ENCODE assay signal across 24 cellular contexts in the genomic region with DNA sequence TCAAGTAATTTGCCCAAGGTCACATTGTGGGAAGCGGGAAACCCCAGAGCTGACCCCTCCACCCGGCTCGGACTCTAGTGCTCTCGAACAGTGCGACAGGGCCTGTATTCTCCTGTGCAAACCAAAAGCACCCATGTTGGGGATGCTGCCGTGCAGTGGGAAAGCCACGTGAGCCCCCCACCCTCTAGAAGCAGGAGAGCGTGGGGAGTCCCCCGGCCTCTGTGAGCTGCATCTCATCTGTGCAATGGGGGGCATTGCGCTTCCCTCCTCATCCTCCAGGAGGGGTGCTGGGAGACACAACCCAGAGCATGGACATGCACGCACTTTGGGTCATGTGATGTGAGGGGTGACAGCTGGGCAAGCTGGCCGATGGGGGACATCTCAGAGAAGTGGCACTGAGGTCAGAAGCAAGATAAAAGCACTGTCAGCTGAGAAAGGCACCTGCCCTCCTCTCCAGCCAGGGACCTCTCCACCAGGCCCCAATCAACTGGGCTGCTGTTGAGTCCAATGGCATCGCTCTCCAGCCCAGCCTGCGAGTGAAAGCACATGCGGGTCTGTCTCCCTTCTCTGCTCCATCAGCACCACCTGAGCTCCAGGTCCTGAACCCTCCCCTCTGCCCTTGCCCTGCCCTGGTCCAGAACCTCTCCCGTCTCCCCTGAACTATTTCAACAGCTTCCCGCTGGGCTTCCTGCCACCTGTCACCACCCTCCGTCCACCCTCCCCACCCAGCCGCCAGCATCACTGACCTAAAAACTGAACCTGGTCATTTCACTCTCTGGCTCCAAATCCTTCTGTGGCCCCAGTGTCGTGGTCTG.
DNase-seq lines count a peak whose midpoint lies in the region; ATAC-seq, FAIRE-seq and TF ChIP-seq lines count a peak whose summit lies in the region.
"Had no signal": no experiment of that assay in that cellular context is flagged by ENCODE, and none has a peak within 500 bp of the region (broad histone marks: within the 10 kb centered on the region; RNA-seq: fewer than 3 reads in every experiment).

No MANE protein-coding gene starts in this region.

- H2AFZ ChIP-seq in K562 (ENCODE audit: low read depth, low read length) = no peak overlapping the region

- no peak overlapping the region for H3K4me3 ChIP-seq in K562
- H3K4me3 ChIP-seq in kidney (ENCODE audit: low read length in 2 of 2) = no peak overlapping the region
- H3K4me3 ChIP-seq in transverse colon = no peak overlapping the region
- H3K4me3 ChIP-seq: GM12878, lower lobe of right lung, mucosa of descending colon, testis had no signal

- no peaks in the 10 kb centered on the region for H3K79me2 ChIP-seq in K562 (ENCODE audit: control insufficient read depth, insufficient read depth, low read length)

- intact Hi-C loops in K562 (cut with micrococcal nuclease) (no loop called here), kidney (cut with DNase I) (no loop called here), transverse colon (cut with DNase I; ENCODE audit: low total_unique reads) (no loop called here)

- 0 out of 6 replicates have a peak, but pooled peaks of 1 of the 3 experiments have one; percentile 18 for TF ChIP-seq CTCF in K562 (IDR thresholded peaks at IDR 0.05 in 2 of 3, conservative IDR thresholded peaks at IDR 0.05 in 1 of 3; ENCODE audit: insufficient read depth in 2 of 3, low read depth in 1 of 3, low read length in 3 of 3)
- TF ChIP-seq CTCF in kidney (IDR thresholded peaks at IDR 0.05; ENCODE audit: borderline replicate concordance, extremely low read depth, insufficient read depth) = no peak
- no peak for TF ChIP-seq CTCF in transverse colon (IDR thresholded peaks at IDR 0.05)

- no peak for TF ChIP-seq RAD21 in K562 (CRISPR knock-in tag; conservative IDR thresholded peaks at IDR 0.05 in 1 of 2, IDR thresholded peaks at IDR 0.05 in 1 of 2)

- no peaks in the 10 kb centered on the region for H3K36me3 Mint-ChIP-seq in activated T-cell treated with anti-CD3 and anti-CD28 coated beads, Interleukin-2, amount 50 U/mL, for 24 hours (ENCODE audit: low read depth)
- H3K36me3 Mint-ChIP-seq in activated T-cell treated with anti-CD3 and anti-CD28 coated beads, Interleukin-2, amount 50 U/mL, for 4 hours (ENCODE audit: insufficient read depth) = no peaks in the 10 kb centered on the region
- H3K36me3 Mint-ChIP-seq in activated naive CD8-positive, alpha-beta T cell treated with anti-CD3 and anti-CD28 coated beads, Interleukin-2, amount 50 U/mL, for 24 hours (ENCODE audit: low read depth) = no peaks in the 10 kb centered on the region
- H3K36me3 Mint-ChIP-seq: activated naive CD8-positive, alpha-beta T cell treated with anti-CD3 and anti-CD28 coated beads, Interleukin-2, amount 10 ng/mL, durations not matched to agents 7 days and 5 days had no signal

- H3K9me1 ChIP-seq in K562 (ENCODE audit: control insufficient read depth, insufficient read depth, low read length) = no peaks in the 10 kb centered on the region

- BruUV-seq in K562 (replicated peaks; lab: Mats Ljungman, UMichigan) = no TSS peak

- H3K36me3 ChIP-seq in K562 (ENCODE audit: control insufficient read depth, insufficient read depth, low read length) (no peaks in the 10 kb centered on the region), kidney (ENCODE audit: control insufficient read depth in 1 of 2, insufficient read depth in 2 of 2, low read length in 2 of 2) (no peaks in the 10 kb centered on the region), transverse colon (no peaks in the 10 kb centered on the region)
- H3K36me3 ChIP-seq: lower lobe of right lung had no signal

- H3K4me1 ChIP-seq in K562 (replicated peaks in 1 of 2; ENCODE audit: control insufficient read depth in 2 of 2, insufficient read depth in 2 of 2, low read length in 2 of 2) (0 out of 5 replicates have a peak, but pooled peaks cover 0 to 2% of the 10 kb centered on the region in 2 experiments), kidney (ENCODE audit: control insufficient read depth in 1 of 2, insufficient read depth in 1 of 2, low read depth in 1 of 2, low read length in 2 of 2) (no peaks in the 10 kb centered on the region), transverse colon (no peaks in the 10 kb centered on the region)
- H3K4me1 ChIP-seq: lower lobe of right lung had no signal

- H3K4me2 ChIP-seq in K562 (ENCODE audit: insufficient read depth, low read length) = no peak overlapping the region

- H3K27ac ChIP-seq in K562 (ENCODE audit: extremely low read depth, low read depth, low read length) = no peak overlapping the region
- no peak overlapping the region for H3K27ac ChIP-seq in kidney (ENCODE audit: low read depth in 2 of 2, low read length in 2 of 2)
- H3K27ac ChIP-seq in transverse colon = no peak overlapping the region
- H3K27ac ChIP-seq: lower lobe of right lung, testis had no signal

- H3K4me1 Mint-ChIP-seq in activated T-cell treated with anti-CD3 and anti-CD28 coated beads, Interleukin-2, amount 50 U/mL, for 24 hours (ENCODE audit: low read depth) = peaks cover 2% of the 10 kb centered on the region
- H3K4me1 Mint-ChIP-seq in activated T-cell treated with anti-CD3 and anti-CD28 coated beads, Interleukin-2, amount 50 U/mL, for 4 hours (ENCODE audit: low read depth) = peaks cover 1% of the 10 kb centered on the region
- H3K4me1 Mint-ChIP-seq in activated naive CD8-positive, alpha-beta T cell treated with anti-CD3 and anti-CD28 coated beads, Interleukin-2, amount 50 U/mL, for 24 hours = peaks cover 2% of the 10 kb centered on the region
- H3K4me1 Mint-ChIP-seq: activated CD4-positive, alpha-beta memory T cell treated with anti-CD3 and anti-CD28 coated beads, Interleukin-2, amount 10 ng/mL, durations not matched to agents 7 days and 5 days; activated naive CD8-positive, alpha-beta T cell treated with anti-CD3 and anti-CD28 coated beads, Interleukin-2, amount 10 ng/mL, durations not matched to agents 7 days and 5 days had no signal

- TF ChIP-seq POLR2A in K562 (conservative IDR thresholded peaks at IDR 0.05) (no peak), transverse colon (IDR thresholded peaks at IDR 0.05) (no peak)

- no peaks in the 10 kb centered on the region for H3K9me3 ChIP-seq in K562 (replicated peaks; ENCODE audit: control insufficient read depth, insufficient read depth, low read depth, low read length)
- H3K9me3 ChIP-seq in kidney (ENCODE audit: control insufficient read depth in 1 of 2, low read length in 2 of 2) = no peaks in the 10 kb centered on the region
- H3K9me3 ChIP-seq in transverse colon = no peaks in the 10 kb centered on the region
- H3K9me3 ChIP-seq: lower lobe of right lung, mucosa of descending colon, testis had no signal

- no peak overlapping the region for H3K4me3 Mint-ChIP-seq in activated T-cell treated with anti-CD3 and anti-CD28 coated beads, Interleukin-2, amount 50 U/mL, for 24 hours
- no peak overlapping the region for H3K4me3 Mint-ChIP-seq in activated T-cell treated with anti-CD3 and anti-CD28 coated beads, Interleukin-2, amount 50 U/mL, for 4 hours
- no peak overlapping the region for H3K4me3 Mint-ChIP-seq in activated naive CD8-positive, alpha-beta T cell treated with anti-CD3 and anti-CD28 coated beads, Interleukin-2, amount 50 U/mL, for 24 hours
- H3K4me3 Mint-ChIP-seq: activated CD4-positive, alpha-beta memory T cell treated with anti-CD3 and anti-CD28 coated beads, Interleukin-2, amount 10 ng/mL, durations not matched to agents 7 days and 5 days; activated naive CD8-positive, alpha-beta T cell treated with anti-CD3 and anti-CD28 coated beads, Interleukin-2, amount 10 ng/mL, durations not matched to agents 7 days and 5 days had no signal

- H3K9me3 Mint-ChIP-seq in activated T-cell treated with anti-CD3 and anti-CD28 coated beads, Interleukin-2, amount 50 U/mL, for 24 hours = no peaks in the 10 kb centered on the region
- no peaks in the 10 kb centered on the region for H3K9me3 Mint-ChIP-seq in activated T-cell treated with anti-CD3 and anti-CD28 coated beads, Interleukin-2, amount 50 U/mL, for 4 hours
- H3K9me3 Mint-ChIP-seq in activated naive CD8-positive, alpha-beta T cell treated with anti-CD3 and anti-CD28 coated beads, Interleukin-2, amount 50 U/mL, for 24 hours = no peaks in the 10 kb centered on the region
- H3K9me3 Mint-ChIP-seq: activated CD4-positive, alpha-beta memory T cell treated with anti-CD3 and anti-CD28 coated beads, Interleukin-2, amount 10 ng/mL, durations not matched to agents 7 days and 5 days; activated naive CD8-positive, alpha-beta T cell treated with anti-CD3 and anti-CD28 coated beads, Interleukin-2, amount 10 ng/mL, durations not matched to agents 7 days and 5 days had no signal

- WGBS in K562 (ENCODE audit: insufficient coverage, low coverage, missing lambda C conversion rate) = 6% methylated on average over 20 of the region's 20 CpGs
- whole genome bisulfite sequencing in transverse colon (ENCODE audit: low coverage in 1 of 2), 2 donors = 91% methylated on average over 20 of the region's 20 CpGs; no CpG with 5 or more reads in 1 of the 2 donors

- POLR2A ChIA-PET in K562 (lab: Yijun Ruan, JAX) = interaction anchor here (0.9 to 1.0 kb wide), 3 partner anchors 8 to 23 kb away, joined by 3 read pairs; no protein-coding TSS in a partner anchor

- H3K27me3 ChIP-seq in K562 (ENCODE audit: control insufficient read depth in 2 of 2, insufficient read depth in 2 of 2, low read length in 2 of 2) (peaks cover 62 to 88% of the 10 kb centered on the region in 2 experiments; a peak in 4 of 5 replicates), transverse colon (peaks cover 4% of the 10 kb centered on the region)
- H3K27me3 ChIP-seq: testis had no signal

- no peak for ATAC-seq in activated T-cell treated with anti-CD3 and anti-CD28 coated beads, Interleukin-2, amount 50 U/mL, for 4 hours
- ATAC-seq in K562 (peak; percentile 31; the same call in 1 of the 3 replicates), GM21423 (IDR thresholded peaks at IDR 0.05; ENCODE audit: unreplicated experiment) (no peak)
- no peak for ATAC-seq in activated naive CD8-positive, alpha-beta T cell treated with anti-CD3 and anti-CD28 coated beads, Interleukin-2, amount 50 U/mL, for 24 hours
- ATAC-seq: GM12878, mucosa of descending colon, sciatic nerve had no signal

- peak; percentile 22 for DNase-seq in activated T-cell treated with anti-CD3 and anti-CD28 coated beads, Interleukin-2, amount 50 U/mL, for 24 hours
- DNase-seq in activated T-cell treated with anti-CD3 and anti-CD28 coated beads, Interleukin-2, amount 50 U/mL, for 4 hours = no peak
- DNase-seq in K562 (ENCODE audit: extremely low read depth in 1 of 4, low spot score in 3 of 4) (no peak), kidney (peak; percentile 39), transverse colon (peak; percentile 3), NCI-H69 (lab: John Stamatoyannopoulos, UW) (no peak)
- DNase-seq in activated naive CD8-positive, alpha-beta T cell treated with anti-CD3 and anti-CD28 coated beads, Interleukin-2, amount 50 U/mL, for 24 hours = no peak
- DNase-seq: 8988T; activated CD4-positive, alpha-beta memory T cell treated with anti-CD3 and anti-CD28 coated beads, Interleukin-2, amount 10 ng/mL, durations not matched to agents 7 days and 5 days; activated CD4-positive, CD25-positive, alpha-beta regulatory T cell treated with anti-CD3 and anti-CD28 coated beads, Interleukin-2, amount 50 U/mL, for 72 hours; activated CD8-positive, alpha-beta memory T cell treated with anti-CD3 and anti-CD28 coated beads, Interleukin-2, amount 50 U/mL, for 48 hours; activated naive CD8-positive, alpha-beta T cell treated with anti-CD3 and anti-CD28 coated beads, Interleukin-2, amount 10 ng/mL, durations not matched to agents 7 days and 5 days; Calu3; mucosa of descending colon; NCI-H1048; NCI-H187; NCI-H2171 treated with DMSO at 0.1 percent for 48 hours; NCI-H748 treated with DMSO at 0.1 percent for 48 hours; stimulated activated naive CD4-positive, alpha-beta T cell; testis had no signal

- CTCF ChIA-PET in K562 (lab: Yijun Ruan, JAX; ENCODE audit: low intra/inter-chr PET ratio) = no interaction called here

- 0 out of 4 replicates have a peak overlapping the region, but pooled peaks of 1 of the 2 experiments have one; percentile 7 for H3K9ac ChIP-seq in K562 (ENCODE audit: insufficient read depth in 1 of 2, low read depth in 2 of 2, low read length in 2 of 2)
- H3K9ac ChIP-seq in kidney (ENCODE audit: low read length in 2 of 2) = no peak overlapping the region

- in situ Hi-C loops in K562 (cut with MboI) (no loop called here), transverse colon (cut with MboI; ENCODE audit: low pct_ligation_motif_present in 1 of 4, low pct_unique_long_range_greater_than_20kb in 1 of 4, low sequenced_read_pairs in 3 of 4) (no loop called here)

- TF ChIP-seq EP300 in K562 (IDR thresholded peaks at IDR 0.05; ENCODE audit: low read length) (no peak), transverse colon (IDR thresholded peaks at IDR 0.05; ENCODE audit: low read depth) (no peak)

- peaks cover 11% of the 10 kb centered on the region for H3K27me3 Mint-ChIP-seq in activated T-cell treated with anti-CD3 and anti-CD28 coated beads, Interleukin-2, amount 50 U/mL, for 24 hours
- H3K27me3 Mint-ChIP-seq in activated T-cell treated with anti-CD3 and anti-CD28 coated beads, Interleukin-2, amount 50 U/mL, for 4 hours (ENCODE audit: low read depth) = peaks cover 7% of the 10 kb centered on the region
- H3K27me3 Mint-ChIP-seq in activated naive CD8-positive, alpha-beta T cell treated with anti-CD3 and anti-CD28 coated beads, Interleukin-2, amount 50 U/mL, for 24 hours = peaks cover 3% of the 10 kb centered on the region

- no peak for FAIRE-seq in K562 (lab: Jason Lieb, UNC)
- FAIRE-seq in kidney (lab: Jason Lieb, UNC) = no peak
- FAIRE-seq: GM12878 had no signal

- H4K20me1 ChIP-seq in K562 (replicated peaks; ENCODE audit: control insufficient read depth, insufficient read depth, low read length) = peaks cover 14% of the 10 kb centered on the region

- no peak overlapping the region for H3K27ac Mint-ChIP-seq in activated T-cell treated with anti-CD3 and anti-CD28 coated beads, Interleukin-2, amount 50 U/mL, for 24 hours
- no peak overlapping the region for H3K27ac Mint-ChIP-seq in activated naive CD8-positive, alpha-beta T cell treated with anti-CD3 and anti-CD28 coated beads, Interleukin-2, amount 50 U/mL, for 24 hours
- H3K27ac Mint-ChIP-seq: activated CD4-positive, alpha-beta memory T cell treated with anti-CD3 and anti-CD28 coated beads, Interleukin-2, amount 10 ng/mL, durations not matched to agents 7 days and 5 days; activated naive CD8-positive, alpha-beta T cell treated with anti-CD3 and anti-CD28 coated beads, Interleukin-2, amount 10 ng/mL, durations not matched to agents 7 days and 5 days had no signal

Comparison
In these comparisons a context has a peak if more than half of its experiments do, and no peak if none do; other contexts are left out.
1. DNase-seq: peak in activated T-cell treated with anti-CD3 and anti-CD28 coated beads, Interleukin-2, amount 50 U/mL, for 24 hours (single experiment), kidney (single experiment) and transverse colon (single experiment); none in activated T-cell treated with anti-CD3 and anti-CD28 coated beads, Interleukin-2, amount 50 U/mL, for 4 hours (single experiment), K562 (0 of 4), activated naive CD8-positive, alpha-beta T cell treated with anti-CD3 and anti-CD28 coated beads, Interleukin-2, amount 50 U/mL, for 24 hours (single experiment) and NCI-H69 (single experiment).